1 cellular context compared by ENCODE assay signal in the genomic region with DNA sequence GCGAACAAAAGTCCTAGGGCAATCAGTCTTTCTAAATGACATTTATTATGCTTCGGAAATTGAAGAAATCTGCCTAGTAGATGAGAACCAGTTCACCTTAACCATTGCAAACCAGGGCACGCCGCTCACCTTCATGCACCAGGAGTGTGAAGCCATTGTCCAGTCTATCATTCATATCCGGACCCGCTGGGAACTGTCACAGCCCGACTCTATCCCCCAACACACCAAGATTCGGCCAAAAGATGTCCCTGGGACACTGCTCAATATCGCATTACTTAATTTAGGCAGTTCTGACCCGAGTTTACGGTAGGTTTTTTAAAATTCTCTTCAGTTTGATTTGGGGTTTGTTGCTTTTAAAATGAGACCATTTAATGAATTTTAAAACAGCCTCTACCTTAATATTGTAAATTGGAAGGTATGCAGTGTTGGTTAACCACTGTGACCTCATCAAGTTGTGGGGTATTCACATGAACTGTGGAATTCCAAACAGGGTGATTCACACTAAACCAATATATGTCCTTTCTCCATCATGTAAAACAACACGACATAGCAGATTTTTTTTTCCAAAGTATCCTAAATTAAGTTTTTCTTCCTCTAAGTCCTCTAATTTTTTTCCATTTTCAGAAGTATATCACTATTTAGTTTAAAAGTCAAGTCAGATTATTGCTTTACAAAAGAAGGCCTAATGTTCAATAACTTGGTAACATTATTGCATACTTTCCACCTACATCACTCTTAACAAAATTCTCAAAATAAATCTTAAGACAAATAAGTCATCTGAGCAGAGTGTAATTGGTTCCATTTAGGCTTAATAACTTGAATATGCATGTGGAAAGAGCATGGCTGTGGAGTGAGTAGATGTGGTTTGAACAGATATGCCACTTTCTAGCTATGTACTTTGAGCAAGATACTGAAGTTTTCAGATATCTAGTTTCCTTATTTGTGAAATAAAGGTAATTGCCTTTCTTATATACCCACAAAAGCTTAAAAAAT.
TF ChIP-seq lines count a peak whose summit lies in the region.

No MANE protein-coding gene starts in this region.

TF ChIP-seq in H1, 55 proteins besides CTCF, POLR2A, EP300 and RAD21:
- TF ChIP-seq ASH2L (IDR thresholded peaks at IDR 0.05; ENCODE audit: low read length) = no peak
- TF ChIP-seq NRF1 (IDR thresholded peaks at IDR 0.05; ENCODE audit: low read depth, low read length) = no peak
- no peak for TF ChIP-seq TBP (IDR thresholded peaks at IDR 0.05; ENCODE audit: low read depth, low read length)
- no peak for TF ChIP-seq CHD1 (IDR thresholded peaks at IDR 0.05; ENCODE audit: low read depth, low read length)
- no peak for TF ChIP-seq MAFK (IDR thresholded peaks at IDR 0.05; ENCODE audit: low read depth, low read length)
- no peak for TF ChIP-seq SP2 (IDR thresholded peaks at IDR 0.05; ENCODE audit: low read length)
- TF ChIP-seq CTBP2 (IDR thresholded peaks at IDR 0.05; ENCODE audit: borderline replicate concordance, insufficient read depth, insufficient read length, low read length) = no peak
- no peak for TF ChIP-seq GABPA (IDR thresholded peaks at IDR 0.05; ENCODE audit: borderline replicate concordance, insufficient read depth, low read length)
- no peak for TF ChIP-seq NANOG (IDR thresholded peaks at IDR 0.05; ENCODE audit: insufficient read depth, low read depth, low read length, poor library complexity, severe bottlenecking)
- no peak for TF ChIP-seq TAF1 (IDR thresholded peaks at IDR 0.05; ENCODE audit: low read depth, low read length)
- no peak for TF ChIP-seq CEBPB (IDR thresholded peaks at IDR 0.05; ENCODE audit: low read depth, low read length)
- TF ChIP-seq HDAC2 (IDR thresholded peaks at IDR 0.05; ENCODE audit: borderline replicate concordance in 1 of 2, low read depth in 2 of 2, low read length in 2 of 2) = no peak
- TF ChIP-seq, protein P1, sequence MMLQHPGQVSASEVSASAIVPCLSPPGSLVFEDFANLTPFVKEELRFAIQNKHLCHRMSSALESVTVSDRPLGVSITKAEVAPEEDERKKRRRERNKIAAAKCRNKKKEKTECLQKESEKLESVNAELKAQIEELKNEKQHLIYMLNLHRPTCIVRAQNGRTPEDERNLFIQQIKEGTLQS (IDR thresholded peaks at IDR 0.05; ENCODE audit: insufficient read depth, low read depth, low read length) = no peak
- no peak for TF ChIP-seq POU5F1 (IDR thresholded peaks at IDR 0.05; ENCODE audit: low read depth, low read length)
- TF ChIP-seq CBX8 (IDR thresholded peaks at IDR 0.05; ENCODE audit: borderline replicate concordance, low read depth, low read length) = no peak
- TF ChIP-seq KDM1A (IDR thresholded peaks at IDR 0.05; ENCODE audit: borderline replicate concordance, low read length) = no peak
- TF ChIP-seq, protein P2, sequence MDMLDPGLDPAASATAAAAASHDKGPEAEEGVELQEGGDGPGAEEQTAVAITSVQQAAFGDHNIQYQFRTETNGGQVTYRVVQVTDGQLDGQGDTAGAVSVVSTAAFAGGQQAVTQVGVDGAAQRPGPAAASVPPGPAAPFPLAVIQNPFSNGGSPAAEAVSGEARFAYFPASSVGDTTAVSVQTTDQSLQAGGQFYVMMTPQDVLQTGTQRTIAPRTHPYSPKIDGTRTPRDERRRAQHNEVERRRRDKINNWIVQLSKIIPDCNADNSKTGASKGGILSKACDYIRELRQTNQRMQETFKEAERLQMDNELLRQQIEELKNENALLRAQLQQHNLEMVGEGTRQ (IDR thresholded peaks at IDR 0.05; ENCODE audit: low read length) = no peak
- TF ChIP-seq JUND (IDR thresholded peaks at IDR 0.05; ENCODE audit: low read length) = no peak
- no peak for TF ChIP-seq POLR2AphosphoS5 (IDR thresholded peaks at IDR 0.05; ENCODE audit: low read depth, low read length)
- no peak for TF ChIP-seq EGR1 (IDR thresholded peaks at IDR 0.05; ENCODE audit: borderline replicate concordance, low read depth, low read length)
